25 cellular contexts compared by ENCODE assay signal in the genomic region with DNA sequence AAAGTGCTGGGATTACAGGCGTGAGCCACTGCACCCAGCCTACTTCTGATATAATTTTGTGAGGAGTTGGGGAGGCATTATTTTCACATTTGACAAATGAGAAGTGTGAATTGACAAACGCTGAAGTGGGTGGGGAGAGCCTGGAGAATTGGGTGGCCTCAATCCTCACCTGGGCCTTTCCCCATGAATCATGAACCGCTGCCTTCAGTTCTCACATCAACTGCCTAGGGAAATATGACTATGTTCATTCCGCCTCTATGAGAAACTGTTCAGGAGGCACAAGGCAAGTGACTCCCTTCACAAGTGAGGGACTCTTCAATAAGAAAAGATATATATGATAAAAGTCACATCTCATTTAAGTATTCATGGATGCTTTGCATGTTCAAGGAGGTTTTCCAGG.
"Had no signal": no experiment of that assay in that cellular context is flagged by ENCODE, and none has a peak within 500 bp of the region (broad histone marks: within the 10 kb centered on the region; RNA-seq: fewer than 3 reads in every experiment).

No MANE protein-coding gene starts in this region.

- ATAC-seq: activated CD4-positive, alpha-beta T cell treated with anti-CD3 and anti-CD28 coated beads for 36 hours; activated CD4-positive, CD25-positive, alpha-beta regulatory T cell treated with anti-CD3 and anti-CD28 coated beads, Interleukin-2, amount 50 U/mL, for 24 hours; activated CD8-positive, alpha-beta T cell treated with anti-CD3 and anti-CD28 coated beads, Interleukin-2, amount 10 ng/mL, durations not matched to agents 7 days and 5 days; WTC11 had no signal

- H3K27ac ChIP-seq: ascending aorta had no signal

- DNase-seq: activated CD4-positive, alpha-beta T cell treated with anti-CD3 and anti-CD28 coated beads for 36 hours; activated CD4-positive, alpha-beta T cell treated with anti-CD3 and anti-CD28 coated beads, Interleukin-2, amount 10 ng/mL, durations not matched to agents 7 days and 5 days; activated CD4-positive, alpha-beta T cell treated with anti-CD3 and anti-CD28 coated beads, Interleukin-2, amount 50 U/mL, for 48 hours; activated CD8-positive, alpha-beta T cell treated with anti-CD3 and anti-CD28 coated beads, Interleukin-2, amount 10 ng/mL, durations not matched to agents 7 days and 5 days; activated gamma-delta T cell; activated naive CD4-positive, alpha-beta T cell treated with Interleukin-2 at 50 U/mL for 16 hours; activated naive CD8-positive, alpha-beta T cell treated with anti-CD3 and anti-CD28 coated beads, Interleukin-2, amount 10 ng/mL, durations not matched to agents 7 days and 5 days; activated T-cell treated with anti-CD3 and anti-CD28 coated beads, Interleukin-2, amount 50 U/mL, for 24 hours; amygdala; caudate nucleus; NCI-H1092 treated with DMSO at 0.1 percent for 48 hours; NCI-H1417; NCI-H146; NCI-H187; NCI-H2029 treated with DMSO at 0.1 percent for 48 hours; NCI-H2107; NCI-H2171; NCI-H510A; NCI-H526; NCI-H748 treated with DMSO at 0.1 percent for 48 hours; NK-92 treated with Interleukin-12 subunit alpha and Interleukin-12 subunit beta, amount 100 ng/mL, for 24 hours; Right ventricle myocardium superior had no signal
